In the genomic region with DNA sequence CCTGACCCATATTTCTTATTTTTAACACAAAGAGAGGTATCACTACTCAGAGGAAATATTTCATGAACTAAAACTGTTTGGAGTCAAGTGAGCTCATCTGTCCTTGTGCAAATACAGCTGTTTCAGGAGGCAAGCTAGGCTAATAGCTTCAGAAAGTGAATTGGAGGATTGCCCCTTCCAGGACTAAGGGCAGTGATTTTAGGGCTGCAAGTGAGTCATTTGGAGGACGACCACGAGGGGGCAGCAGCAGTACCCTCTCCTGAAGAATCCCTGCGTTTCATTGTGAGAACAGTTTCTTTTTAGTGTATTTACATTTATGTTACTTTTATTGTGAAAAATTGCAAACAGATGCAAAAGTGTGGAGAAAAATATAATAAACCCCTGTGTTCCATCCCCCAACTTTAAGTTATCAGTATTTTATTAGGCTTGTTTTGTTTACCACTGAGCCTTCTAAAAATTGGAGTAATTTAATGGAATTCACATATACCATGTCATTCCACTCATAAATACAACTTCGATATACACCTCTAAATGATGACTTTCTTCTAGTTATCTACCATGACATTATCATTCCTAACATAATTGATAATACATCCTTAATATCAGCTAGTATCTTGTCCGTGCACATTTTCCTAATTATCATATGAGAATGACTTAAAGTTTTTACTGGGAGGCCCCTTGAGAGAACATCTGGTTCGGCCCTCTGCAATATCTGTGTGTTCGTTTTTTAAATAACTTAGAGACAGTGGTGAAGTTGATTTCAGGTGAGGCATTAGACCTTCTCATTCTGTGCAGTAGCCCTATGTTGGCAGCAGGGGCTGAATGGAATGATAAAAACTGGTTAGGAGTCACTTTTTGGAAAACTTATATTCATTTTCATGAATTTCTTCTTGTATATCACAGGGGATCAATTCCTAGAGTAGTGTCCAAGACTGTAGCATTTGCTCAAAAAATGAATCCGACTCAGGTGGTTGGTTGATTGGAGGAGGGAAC, we compare ENCODE assay signal across 2 cellular contexts.
A peak's percentile ranks its signal among the peaks of the same experiment; 100 is the strongest.
TF ChIP-seq lines count a peak whose summit lies in the region.

No MANE protein-coding gene starts in this region.

TF ChIP-seq in HCT116, 20 proteins besides CTCF, POLR2A, EP300 and RAD21:
- TF ChIP-seq JUND (IDR thresholded peaks at IDR 0.05) (no peak), POLR2AphosphoS5 (IDR thresholded peaks at IDR 0.05; ENCODE audit: low read depth, low read length) (no peak), SIN3A (IDR thresholded peaks at IDR 0.05; ENCODE audit: low read depth) (no peak), CBX3 (IDR thresholded peaks at IDR 0.05; ENCODE audit: low read depth) (no peak), TCF7L2 (IDR thresholded peaks at IDR 0.05; ENCODE audit: borderline replicate concordance, extremely low read depth, insufficient read depth, insufficient read length) (no peak), ZFX (IDR thresholded peaks at IDR 0.05) (no peak), CEBPB (IDR thresholded peaks at IDR 0.05; ENCODE audit: low read depth) (no peak), ELF1 (IDR thresholded peaks at IDR 0.05; ENCODE audit: borderline replicate concordance, low read depth) (no peak)
- TF ChIP-seq, protein P1, sequence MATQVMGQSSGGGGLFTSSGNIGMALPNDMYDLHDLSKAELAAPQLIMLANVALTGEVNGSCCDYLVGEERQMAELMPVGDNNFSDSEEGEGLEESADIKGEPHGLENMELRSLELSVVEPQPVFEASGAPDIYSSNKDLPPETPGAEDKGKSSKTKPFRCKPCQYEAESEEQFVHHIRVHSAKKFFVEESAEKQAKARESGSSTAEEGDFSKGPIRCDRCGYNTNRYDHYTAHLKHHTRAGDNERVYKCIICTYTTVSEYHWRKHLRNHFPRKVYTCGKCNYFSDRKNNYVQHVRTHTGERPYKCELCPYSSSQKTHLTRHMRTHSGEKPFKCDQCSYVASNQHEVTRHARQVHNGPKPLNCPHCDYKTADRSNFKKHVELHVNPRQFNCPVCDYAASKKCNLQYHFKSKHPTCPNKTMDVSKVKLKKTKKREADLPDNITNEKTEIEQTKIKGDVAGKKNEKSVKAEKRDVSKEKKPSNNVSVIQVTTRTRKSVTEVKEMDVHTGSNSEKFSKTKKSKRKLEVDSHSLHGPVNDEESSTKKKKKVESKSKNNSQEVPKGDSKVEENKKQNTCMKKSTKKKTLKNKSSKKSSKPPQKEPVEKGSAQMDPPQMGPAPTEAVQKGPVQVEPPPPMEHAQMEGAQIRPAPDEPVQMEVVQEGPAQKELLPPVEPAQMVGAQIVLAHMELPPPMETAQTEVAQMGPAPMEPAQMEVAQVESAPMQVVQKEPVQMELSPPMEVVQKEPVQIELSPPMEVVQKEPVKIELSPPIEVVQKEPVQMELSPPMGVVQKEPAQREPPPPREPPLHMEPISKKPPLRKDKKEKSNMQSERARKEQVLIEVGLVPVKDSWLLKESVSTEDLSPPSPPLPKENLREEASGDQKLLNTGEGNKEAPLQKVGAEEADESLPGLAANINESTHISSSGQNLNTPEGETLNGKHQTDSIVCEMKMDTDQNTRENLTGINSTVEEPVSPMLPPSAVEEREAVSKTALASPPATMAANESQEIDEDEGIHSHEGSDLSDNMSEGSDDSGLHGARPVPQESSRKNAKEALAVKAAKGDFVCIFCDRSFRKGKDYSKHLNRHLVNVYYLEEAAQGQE (IDR thresholded peaks at IDR 0.05; ENCODE audit: low read depth) = no peak
- TF ChIP-seq, protein P2, sequence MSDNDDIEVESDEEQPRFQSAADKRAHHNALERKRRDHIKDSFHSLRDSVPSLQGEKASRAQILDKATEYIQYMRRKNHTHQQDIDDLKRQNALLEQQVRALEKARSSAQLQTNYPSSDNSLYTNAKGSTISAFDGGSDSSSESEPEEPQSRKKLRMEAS (IDR thresholded peaks at IDR 0.05) = no peak

TF ChIP-seq in H1, 55 proteins besides CTCF, POLR2A, EP300 and RAD21:
- TF ChIP-seq POU5F1 (IDR thresholded peaks at IDR 0.05; ENCODE audit: low read depth, low read length) = no peak
- peak; percentile 44; the same call in 1 of the 2 replicates for TF ChIP-seq JUND (IDR thresholded peaks at IDR 0.05; ENCODE audit: low read length)
